Comparison of ENCODE assay signal across 8 cellular contexts in genomic region chr3:126083913-126084514, GRCh38. TPM values are rescaled to one million over a fixed set of nuclear protein-coding genes. Genes with fewer than 3 reads are reported as not detected.
DNase-seq lines count a peak whose midpoint lies in the region; ATAC-seq and TF ChIP-seq lines count a peak whose summit lies in the region.

Gene SLC41A3 (minus strand): TSS chr3:126084124. CDS start chr3:126068219, 15,905 bp downstream.

- peak; percentile 68 for TF ChIP-seq CTCF in GM12874 (IDR thresholded peaks at IDR 0.05; ENCODE audit: insufficient read depth, low read depth, low read length)
- peak in 4 of 5 experiments; percentile 37 to 59 (median 50) for TF ChIP-seq CTCF in transverse colon (IDR thresholded peaks at IDR 0.05)

- intact Hi-C loops in cardiac septum (cut with DNase I) = loop anchor here (5.0 to 10.0 kb wide), 2 partner anchors 97 to 391 kb away; partner anchors contain the start of gene ZXDC
- intact Hi-C loops in posterior cingulate gyrus (cut with DNase I) = loop anchor here (10.0 kb wide), 1 partner anchor 109 kb away; no protein-coding TSS in a partner anchor
- intact Hi-C loops in transverse colon (cut with DNase I; ENCODE audit: low total_unique reads) = loop anchor here (10.0 kb wide), 1 partner anchor 89 kb away; no protein-coding TSS in a partner anchor

- peaks cover 21% of the 10 kb centered on the region for H3K4me1 Mint-ChIP-seq in activated naive CD8-positive, alpha-beta T cell treated with anti-CD3 and anti-CD28 coated beads, Interleukin-2, amount 50 U/mL, for 24 hours

- H3K9me3 Mint-ChIP-seq in activated naive CD8-positive, alpha-beta T cell treated with anti-CD3 and anti-CD28 coated beads, Interleukin-2, amount 50 U/mL, for 24 hours = peaks cover 7% of the 10 kb centered on the region

- H3K36me3 ChIP-seq in transverse colon = no peaks in the 10 kb centered on the region

- H3K4me3 ChIP-seq in transverse colon = peak within 1 kb of the TSS; percentile 65 to 94 (median 76)

- peak within 1 kb of the TSS; percentile 90 for H3K27ac Mint-ChIP-seq in activated naive CD8-positive, alpha-beta T cell treated with anti-CD3 and anti-CD28 coated beads, Interleukin-2, amount 50 U/mL, for 24 hours

- TF ChIP-seq EP300 in transverse colon (IDR thresholded peaks at IDR 0.05; ENCODE audit: low read depth) = no peak

- in situ Hi-C loops in transverse colon (cut with MboI; ENCODE audit: low pct_ligation_motif_present in 1 of 4, low pct_unique_long_range_greater_than_20kb in 1 of 4, low sequenced_read_pairs in 3 of 4) = no loop called here

- peaks cover 5 to 14% (median 7%) of the 10 kb centered on the region in 4 donors for H3K4me1 ChIP-seq in transverse colon

- peaks cover 4% of the 10 kb centered on the region for H3K36me3 Mint-ChIP-seq in activated naive CD8-positive, alpha-beta T cell treated with anti-CD3 and anti-CD28 coated beads, Interleukin-2, amount 50 U/mL, for 24 hours (ENCODE audit: low read depth)

- ATAC-seq in HG02642 (IDR thresholded peaks at IDR 0.05; ENCODE audit: poor library complexity, unreplicated experiment) = peak; percentile 97
- peak; percentile 95 for ATAC-seq in activated naive CD8-positive, alpha-beta T cell treated with anti-CD3 and anti-CD28 coated beads, Interleukin-2, amount 50 U/mL, for 24 hours

- no peaks in the 10 kb centered on the region for H3K9me3 ChIP-seq in transverse colon

- H3K27me3 ChIP-seq in transverse colon = no peaks in the 10 kb centered on the region

- peak within 1 kb of the TSS; percentile 92 for H3K4me3 Mint-ChIP-seq in activated naive CD8-positive, alpha-beta T cell treated with anti-CD3 and anti-CD28 coated beads, Interleukin-2, amount 50 U/mL, for 24 hours

- 1% methylated on average over 18 of the region's 66 CpGs; no CpG with 5 or more reads in 1 of the 2 donors for WGBS in transverse colon (ENCODE audit: low coverage in 1 of 2), 2 donors

- DNase-seq in NCI-H1105 treated with DMSO at 0.1 percent for 48 hours (lab: John Stamatoyannopoulos, UW) (peak; percentile 90), T follicular helper cell (ENCODE audit: low read depth) (peak; percentile 69), cardiac septum (ENCODE audit: low spot score) (peak; percentile 94), posterior cingulate gyrus (peak; percentile 67 to 98 (median 86)), transverse colon (peak; percentile 93)
- peak; percentile 90 for DNase-seq in activated naive CD8-positive, alpha-beta T cell treated with anti-CD3 and anti-CD28 coated beads, Interleukin-2, amount 50 U/mL, for 24 hours

- no peaks in the 10 kb centered on the region for H3K27me3 Mint-ChIP-seq in activated naive CD8-positive, alpha-beta T cell treated with anti-CD3 and anti-CD28 coated beads, Interleukin-2, amount 50 U/mL, for 24 hours

- H3K27ac ChIP-seq in transverse colon = peak within 1 kb of the TSS; percentile 89 to 94 (median 91)

- peak; percentile 46 for TF ChIP-seq POLR2A in transverse colon (IDR thresholded peaks at IDR 0.05)

RNA-seq across cellular contexts. Expression of gene SLC41A3, which starts in this region (rescaled TPM):
- total RNA-seq in cardiac septum = 35.6 TPM
- 10 to 100 TPM; 22.7 to 41.5 (median 29.1) TPM for total RNA-seq in transverse colon

Comparison
In these comparisons a context has a peak if more than half of its experiments do, and no peak if none do; other contexts are left out.
1. Peak in every context shown above with its lines: DNase-seq, ATAC-seq, H3K4me3 ChIP-seq and H3K27ac ChIP-seq.